Comparison of ENCODE assay signal across 1 cellular context in the genomic region with DNA sequence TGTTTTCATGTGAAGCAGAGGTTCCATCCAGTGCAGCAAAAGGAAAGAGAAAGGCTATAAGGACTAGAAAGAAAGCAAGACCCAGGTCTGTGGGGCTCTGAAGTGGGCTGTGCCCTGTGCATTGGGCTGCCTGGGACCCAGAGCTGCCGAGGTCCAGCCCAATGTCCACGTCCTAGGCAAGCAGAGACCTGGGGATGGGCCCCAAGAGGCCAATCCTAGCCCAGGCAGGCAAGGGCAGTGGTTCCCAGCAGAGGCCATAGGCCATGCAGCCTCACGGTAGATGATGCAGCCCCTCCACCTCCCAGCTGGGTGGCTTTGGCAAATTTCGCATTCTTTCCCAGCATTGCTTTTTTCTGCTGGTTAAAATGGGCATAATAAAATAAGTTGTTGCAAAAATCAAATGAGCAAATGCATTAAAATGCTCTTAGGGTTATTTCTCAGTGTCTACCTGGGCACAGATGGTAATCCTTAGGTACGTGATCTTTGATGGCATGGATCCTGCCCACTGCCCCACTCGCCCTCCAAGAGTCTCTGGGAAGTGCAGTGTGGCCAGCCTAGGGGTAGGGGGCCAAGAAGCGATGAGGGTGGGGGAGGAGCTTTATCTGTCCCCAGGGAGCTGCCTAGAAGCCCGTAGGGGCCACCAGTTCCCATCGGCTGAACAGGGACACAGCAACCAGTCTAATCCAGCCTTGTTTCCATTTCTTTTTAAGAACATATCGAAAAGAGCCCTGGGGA.
TF ChIP-seq lines count a peak whose summit lies in the region.

No MANE protein-coding gene starts in this region.

TF ChIP-seq in H1, 55 proteins besides CTCF, POLR2A, EP300 and RAD21:
- no peak for TF ChIP-seq SUZ12 (IDR thresholded peaks at IDR 0.05; ENCODE audit: low read length)
- TF ChIP-seq EZH2 (IDR thresholded peaks at IDR 0.05; ENCODE audit: low read depth, low read length, severe bottlenecking): no peak
- TF ChIP-seq JUND (IDR thresholded peaks at IDR 0.05; ENCODE audit: low read length): no peak
- TF ChIP-seq, protein P1, sequence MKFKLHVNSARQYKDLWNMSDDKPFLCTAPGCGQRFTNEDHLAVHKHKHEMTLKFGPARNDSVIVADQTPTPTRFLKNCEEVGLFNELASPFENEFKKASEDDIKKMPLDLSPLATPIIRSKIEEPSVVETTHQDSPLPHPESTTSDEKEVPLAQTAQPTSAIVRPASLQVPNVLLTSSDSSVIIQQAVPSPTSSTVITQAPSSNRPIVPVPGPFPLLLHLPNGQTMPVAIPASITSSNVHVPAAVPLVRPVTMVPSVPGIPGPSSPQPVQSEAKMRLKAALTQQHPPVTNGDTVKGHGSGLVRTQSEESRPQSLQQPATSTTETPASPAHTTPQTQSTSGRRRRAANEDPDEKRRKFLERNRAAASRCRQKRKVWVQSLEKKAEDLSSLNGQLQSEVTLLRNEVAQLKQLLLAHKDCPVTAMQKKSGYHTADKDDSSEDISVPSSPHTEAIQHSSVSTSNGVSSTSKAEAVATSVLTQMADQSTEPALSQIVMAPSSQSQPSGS (IDR thresholded peaks at IDR 0.05; ENCODE audit: low read length): no peak
- TF ChIP-seq KDM4A (IDR thresholded peaks at IDR 0.05; ENCODE audit: low read depth, low read length, severe bottlenecking): no peak
- TF ChIP-seq GTF2F1 (IDR thresholded peaks at IDR 0.05; ENCODE audit: borderline replicate concordance, low read depth, low read length): no peak
- no peak for TF ChIP-seq HDAC2 (IDR thresholded peaks at IDR 0.05; ENCODE audit: borderline replicate concordance in 1 of 2, low read depth in 2 of 2, low read length in 2 of 2)
- TF ChIP-seq NANOG (IDR thresholded peaks at IDR 0.05; ENCODE audit: insufficient read depth, low read depth, low read length, poor library complexity, severe bottlenecking): no peak
- TF ChIP-seq SP1 (IDR thresholded peaks at IDR 0.05; ENCODE audit: low read depth, low read length): no peak
- TF ChIP-seq CEBPB (IDR thresholded peaks at IDR 0.05; ENCODE audit: low read depth, low read length): no peak
